1 cellular context compared by ENCODE assay signal in the genomic region with DNA sequence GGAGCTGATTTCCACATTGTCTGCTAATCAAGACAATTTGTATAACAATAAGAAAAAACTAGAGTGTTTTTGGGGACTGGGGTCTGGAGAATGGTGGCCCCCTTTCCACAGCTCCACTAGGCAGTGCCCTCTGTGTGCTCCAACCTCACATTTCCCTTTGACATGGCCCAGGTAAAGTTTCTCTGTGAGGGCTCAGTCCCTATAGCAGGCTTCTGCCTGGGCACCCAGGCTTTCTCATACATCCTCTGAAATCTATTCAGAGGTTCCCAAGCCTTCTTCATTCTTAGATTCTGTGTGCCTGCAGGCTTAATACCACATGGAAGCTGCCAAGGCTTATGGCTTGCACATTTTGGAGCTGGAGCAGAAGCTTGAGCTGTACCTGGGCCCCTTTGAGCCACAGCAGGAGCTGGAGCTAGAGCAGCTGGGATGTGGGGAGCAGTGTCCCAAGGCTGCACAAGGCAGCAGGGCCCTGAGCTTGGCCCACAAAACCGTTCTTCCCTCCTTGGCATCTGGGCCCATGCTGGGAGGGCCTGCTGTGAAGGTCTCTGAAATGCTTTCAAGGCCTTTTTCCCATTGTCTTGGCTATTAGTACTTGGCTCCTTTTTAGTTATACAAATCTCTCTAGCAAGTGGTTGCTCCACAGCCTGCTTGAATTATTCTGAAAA.
TF ChIP-seq lines count a peak whose summit lies in the region.

No MANE protein-coding gene starts in this region.

TF ChIP-seq in WTC11, 78 proteins besides CTCF, POLR2A, EP300 and RAD21 (continued from another document and continues in another):
- TF ChIP-seq, protein P1, sequence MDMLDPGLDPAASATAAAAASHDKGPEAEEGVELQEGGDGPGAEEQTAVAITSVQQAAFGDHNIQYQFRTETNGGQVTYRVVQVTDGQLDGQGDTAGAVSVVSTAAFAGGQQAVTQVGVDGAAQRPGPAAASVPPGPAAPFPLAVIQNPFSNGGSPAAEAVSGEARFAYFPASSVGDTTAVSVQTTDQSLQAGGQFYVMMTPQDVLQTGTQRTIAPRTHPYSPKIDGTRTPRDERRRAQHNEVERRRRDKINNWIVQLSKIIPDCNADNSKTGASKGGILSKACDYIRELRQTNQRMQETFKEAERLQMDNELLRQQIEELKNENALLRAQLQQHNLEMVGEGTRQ (CRISPR knock-in tag; IDR thresholded peaks at IDR 0.05): peak; percentile 7; the same call in 1 of the 2 replicates
- TF ChIP-seq NFE2L1 (CRISPR knock-in tag; IDR thresholded peaks at IDR 0.05) (0 out of 2 replicates have a peak, but pooled peaks have one; percentile 38), SP1 (CRISPR knock-in tag; conservative IDR thresholded peaks at IDR 0.05) (peak; percentile 57), EMX1 (CRISPR knock-in tag; IDR thresholded peaks at IDR 0.05) (no peak), CREB1 (CRISPR knock-in tag; IDR thresholded peaks at IDR 0.05) (no peak), TEAD1 (CRISPR knock-in tag; IDR thresholded peaks at IDR 0.05) (peak; percentile 92), KAT7 (CRISPR knock-in tag; IDR thresholded peaks at IDR 0.05; ENCODE audit: borderline replicate concordance) (no peak), ZNF219 (CRISPR knock-in tag; IDR thresholded peaks at IDR 0.05; ENCODE audit: borderline replicate concordance) (no peak), RELA (CRISPR knock-in tag; IDR thresholded peaks at IDR 0.05; ENCODE audit: borderline replicate concordance) (no peak), NR3C1 (CRISPR knock-in tag; conservative IDR thresholded peaks at IDR 0.05; ENCODE audit: low read depth) (no peak), ZNF317 (CRISPR knock-in tag; IDR thresholded peaks at IDR 0.05; ENCODE audit: borderline replicate concordance, low read depth) (no peak), ETV6 (CRISPR knock-in tag; IDR thresholded peaks at IDR 0.05) (peak; percentile 49; the same call in 1 of the 2 replicates), MXD4 (CRISPR knock-in tag; IDR thresholded peaks at IDR 0.05; ENCODE audit: borderline replicate concordance) (no peak), JAZF1 (CRISPR knock-in tag; IDR thresholded peaks at IDR 0.05) (no peak), IRF2 (CRISPR knock-in tag; IDR thresholded peaks at IDR 0.05; ENCODE audit: borderline replicate concordance, low read depth) (no peak), NR1H2 (CRISPR knock-in tag; IDR thresholded peaks at IDR 0.05) (no peak), FOXP1 (CRISPR knock-in tag; IDR thresholded peaks at IDR 0.05; ENCODE audit: borderline replicate concordance) (peak; percentile 58; the same call in 1 of the 2 replicates), MYBL2 (CRISPR knock-in tag; IDR thresholded peaks at IDR 0.05) (no peak), CBFB (CRISPR knock-in tag; IDR thresholded peaks at IDR 0.05; ENCODE audit: low read depth) (no peak), ZNF671 (CRISPR knock-in tag; IDR thresholded peaks at IDR 0.05) (peak; percentile 36; the same call in 1 of the 2 replicates), RORB (CRISPR knock-in tag; IDR thresholded peaks at IDR 0.05) (no peak), HMGA2 (CRISPR knock-in tag; IDR thresholded peaks at IDR 0.05) (no peak), NR2C2 (CRISPR knock-in tag; IDR thresholded peaks at IDR 0.05) (no peak), SMAD4 (CRISPR knock-in tag; IDR thresholded peaks at IDR 0.05) (no peak)
- TF ChIP-seq, protein P2, sequence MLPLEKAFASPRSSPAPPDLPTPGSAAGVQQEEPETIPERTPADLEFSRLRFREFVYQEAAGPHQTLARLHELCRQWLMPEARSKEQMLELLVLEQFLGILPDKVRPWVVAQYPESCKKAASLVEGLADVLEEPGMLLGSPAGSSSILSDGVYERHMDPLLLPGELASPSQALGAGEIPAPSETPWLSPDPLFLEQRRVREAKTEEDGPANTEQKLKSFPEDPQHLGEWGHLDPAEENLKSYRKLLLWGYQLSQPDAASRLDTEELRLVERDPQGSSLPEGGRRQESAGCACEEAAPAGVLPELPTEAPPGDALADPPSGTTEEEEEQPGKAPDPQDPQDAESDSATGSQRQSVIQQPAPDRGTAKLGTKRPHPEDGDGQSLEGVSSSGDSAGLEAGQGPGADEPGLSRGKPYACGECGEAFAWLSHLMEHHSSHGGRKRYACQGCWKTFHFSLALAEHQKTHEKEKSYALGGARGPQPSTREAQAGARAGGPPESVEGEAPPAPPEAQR (CRISPR knock-in tag; IDR thresholded peaks at IDR 0.05): 0 out of 2 replicates have a peak, but pooled peaks have one; percentile 10
- TF ChIP-seq, protein P3, sequence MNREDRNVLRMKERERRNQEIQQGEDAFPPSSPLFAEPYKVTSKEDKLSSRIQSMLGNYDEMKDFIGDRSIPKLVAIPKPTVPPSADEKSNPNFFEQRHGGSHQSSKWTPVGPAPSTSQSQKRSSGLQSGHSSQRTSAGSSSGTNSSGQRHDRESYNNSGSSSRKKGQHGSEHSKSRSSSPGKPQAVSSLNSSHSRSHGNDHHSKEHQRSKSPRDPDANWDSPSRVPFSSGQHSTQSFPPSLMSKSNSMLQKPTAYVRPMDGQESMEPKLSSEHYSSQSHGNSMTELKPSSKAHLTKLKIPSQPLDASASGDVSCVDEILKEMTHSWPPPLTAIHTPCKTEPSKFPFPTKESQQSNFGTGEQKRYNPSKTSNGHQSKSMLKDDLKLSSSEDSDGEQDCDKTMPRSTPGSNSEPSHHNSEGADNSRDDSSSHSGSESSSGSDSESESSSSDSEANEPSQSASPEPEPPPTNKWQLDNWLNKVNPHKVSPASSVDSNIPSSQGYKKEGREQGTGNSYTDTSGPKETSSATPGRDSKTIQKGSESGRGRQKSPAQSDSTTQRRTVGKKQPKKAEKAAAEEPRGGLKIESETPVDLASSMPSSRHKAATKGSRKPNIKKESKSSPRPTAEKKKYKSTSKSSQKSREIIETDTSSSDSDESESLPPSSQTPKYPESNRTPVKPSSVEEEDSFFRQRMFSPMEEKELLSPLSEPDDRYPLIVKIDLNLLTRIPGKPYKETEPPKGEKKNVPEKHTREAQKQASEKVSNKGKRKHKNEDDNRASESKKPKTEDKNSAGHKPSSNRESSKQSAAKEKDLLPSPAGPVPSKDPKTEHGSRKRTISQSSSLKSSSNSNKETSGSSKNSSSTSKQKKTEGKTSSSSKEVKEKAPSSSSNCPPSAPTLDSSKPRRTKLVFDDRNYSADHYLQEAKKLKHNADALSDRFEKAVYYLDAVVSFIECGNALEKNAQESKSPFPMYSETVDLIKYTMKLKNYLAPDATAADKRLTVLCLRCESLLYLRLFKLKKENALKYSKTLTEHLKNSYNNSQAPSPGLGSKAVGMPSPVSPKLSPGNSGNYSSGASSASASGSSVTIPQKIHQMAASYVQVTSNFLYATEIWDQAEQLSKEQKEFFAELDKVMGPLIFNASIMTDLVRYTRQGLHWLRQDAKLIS (CRISPR knock-in tag; IDR thresholded peaks at IDR 0.05; ENCODE audit: borderline replicate concordance): no peak
- TF ChIP-seq, protein P4, sequence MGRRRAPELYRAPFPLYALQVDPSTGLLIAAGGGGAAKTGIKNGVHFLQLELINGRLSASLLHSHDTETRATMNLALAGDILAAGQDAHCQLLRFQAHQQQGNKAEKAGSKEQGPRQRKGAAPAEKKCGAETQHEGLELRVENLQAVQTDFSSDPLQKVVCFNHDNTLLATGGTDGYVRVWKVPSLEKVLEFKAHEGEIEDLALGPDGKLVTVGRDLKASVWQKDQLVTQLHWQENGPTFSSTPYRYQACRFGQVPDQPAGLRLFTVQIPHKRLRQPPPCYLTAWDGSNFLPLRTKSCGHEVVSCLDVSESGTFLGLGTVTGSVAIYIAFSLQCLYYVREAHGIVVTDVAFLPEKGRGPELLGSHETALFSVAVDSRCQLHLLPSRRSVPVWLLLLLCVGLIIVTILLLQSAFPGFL (CRISPR knock-in tag; IDR thresholded peaks at IDR 0.05; ENCODE audit: borderline replicate concordance): no peak
- TF ChIP-seq, protein P5, sequence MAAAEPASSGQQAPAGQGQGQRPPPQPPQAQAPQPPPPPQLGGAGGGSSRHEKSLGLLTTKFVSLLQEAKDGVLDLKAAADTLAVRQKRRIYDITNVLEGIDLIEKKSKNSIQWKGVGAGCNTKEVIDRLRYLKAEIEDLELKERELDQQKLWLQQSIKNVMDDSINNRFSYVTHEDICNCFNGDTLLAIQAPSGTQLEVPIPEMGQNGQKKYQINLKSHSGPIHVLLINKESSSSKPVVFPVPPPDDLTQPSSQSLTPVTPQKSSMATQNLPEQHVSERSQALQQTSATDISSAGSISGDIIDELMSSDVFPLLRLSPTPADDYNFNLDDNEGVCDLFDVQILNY (CRISPR knock-in tag; IDR thresholded peaks at IDR 0.05): no peak
- TF ChIP-seq, protein P6, sequence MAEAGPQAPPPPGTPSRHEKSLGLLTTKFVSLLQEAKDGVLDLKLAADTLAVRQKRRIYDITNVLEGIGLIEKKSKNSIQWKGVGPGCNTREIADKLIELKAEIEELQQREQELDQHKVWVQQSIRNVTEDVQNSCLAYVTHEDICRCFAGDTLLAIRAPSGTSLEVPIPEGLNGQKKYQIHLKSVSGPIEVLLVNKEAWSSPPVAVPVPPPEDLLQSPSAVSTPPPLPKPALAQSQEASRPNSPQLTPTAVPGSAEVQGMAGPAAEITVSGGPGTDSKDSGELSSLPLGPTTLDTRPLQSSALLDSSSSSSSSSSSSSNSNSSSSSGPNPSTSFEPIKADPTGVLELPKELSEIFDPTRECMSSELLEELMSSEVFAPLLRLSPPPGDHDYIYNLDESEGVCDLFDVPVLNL (CRISPR knock-in tag; IDR thresholded peaks at IDR 0.05; ENCODE audit: borderline replicate concordance, low read depth): no peak
- TF ChIP-seq, protein P7, sequence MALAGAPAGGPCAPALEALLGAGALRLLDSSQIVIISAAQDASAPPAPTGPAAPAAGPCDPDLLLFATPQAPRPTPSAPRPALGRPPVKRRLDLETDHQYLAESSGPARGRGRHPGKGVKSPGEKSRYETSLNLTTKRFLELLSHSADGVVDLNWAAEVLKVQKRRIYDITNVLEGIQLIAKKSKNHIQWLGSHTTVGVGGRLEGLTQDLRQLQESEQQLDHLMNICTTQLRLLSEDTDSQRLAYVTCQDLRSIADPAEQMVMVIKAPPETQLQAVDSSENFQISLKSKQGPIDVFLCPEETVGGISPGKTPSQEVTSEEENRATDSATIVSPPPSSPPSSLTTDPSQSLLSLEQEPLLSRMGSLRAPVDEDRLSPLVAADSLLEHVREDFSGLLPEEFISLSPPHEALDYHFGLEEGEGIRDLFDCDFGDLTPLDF (CRISPR knock-in tag; IDR thresholded peaks at IDR 0.05): no peak
- TF ChIP-seq, protein P8, sequence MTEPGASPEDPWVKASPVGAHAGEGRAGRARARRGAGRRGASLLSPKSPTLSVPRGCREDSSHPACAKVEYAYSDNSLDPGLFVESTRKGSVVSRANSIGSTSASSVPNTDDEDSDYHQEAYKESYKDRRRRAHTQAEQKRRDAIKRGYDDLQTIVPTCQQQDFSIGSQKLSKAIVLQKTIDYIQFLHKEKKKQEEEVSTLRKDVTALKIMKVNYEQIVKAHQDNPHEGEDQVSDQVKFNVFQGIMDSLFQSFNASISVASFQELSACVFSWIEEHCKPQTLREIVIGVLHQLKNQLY (CRISPR knock-in tag; IDR thresholded peaks at IDR 0.05): no peak
- TF ChIP-seq, protein P9, sequence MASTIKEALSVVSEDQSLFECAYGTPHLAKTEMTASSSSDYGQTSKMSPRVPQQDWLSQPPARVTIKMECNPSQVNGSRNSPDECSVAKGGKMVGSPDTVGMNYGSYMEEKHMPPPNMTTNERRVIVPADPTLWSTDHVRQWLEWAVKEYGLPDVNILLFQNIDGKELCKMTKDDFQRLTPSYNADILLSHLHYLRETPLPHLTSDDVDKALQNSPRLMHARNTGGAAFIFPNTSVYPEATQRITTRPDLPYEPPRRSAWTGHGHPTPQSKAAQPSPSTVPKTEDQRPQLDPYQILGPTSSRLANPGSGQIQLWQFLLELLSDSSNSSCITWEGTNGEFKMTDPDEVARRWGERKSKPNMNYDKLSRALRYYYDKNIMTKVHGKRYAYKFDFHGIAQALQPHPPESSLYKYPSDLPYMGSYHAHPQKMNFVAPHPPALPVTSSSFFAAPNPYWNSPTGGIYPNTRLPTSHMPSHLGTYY (CRISPR knock-in tag; IDR thresholded peaks at IDR 0.05): no peak
- TF ChIP-seq, protein P10, sequence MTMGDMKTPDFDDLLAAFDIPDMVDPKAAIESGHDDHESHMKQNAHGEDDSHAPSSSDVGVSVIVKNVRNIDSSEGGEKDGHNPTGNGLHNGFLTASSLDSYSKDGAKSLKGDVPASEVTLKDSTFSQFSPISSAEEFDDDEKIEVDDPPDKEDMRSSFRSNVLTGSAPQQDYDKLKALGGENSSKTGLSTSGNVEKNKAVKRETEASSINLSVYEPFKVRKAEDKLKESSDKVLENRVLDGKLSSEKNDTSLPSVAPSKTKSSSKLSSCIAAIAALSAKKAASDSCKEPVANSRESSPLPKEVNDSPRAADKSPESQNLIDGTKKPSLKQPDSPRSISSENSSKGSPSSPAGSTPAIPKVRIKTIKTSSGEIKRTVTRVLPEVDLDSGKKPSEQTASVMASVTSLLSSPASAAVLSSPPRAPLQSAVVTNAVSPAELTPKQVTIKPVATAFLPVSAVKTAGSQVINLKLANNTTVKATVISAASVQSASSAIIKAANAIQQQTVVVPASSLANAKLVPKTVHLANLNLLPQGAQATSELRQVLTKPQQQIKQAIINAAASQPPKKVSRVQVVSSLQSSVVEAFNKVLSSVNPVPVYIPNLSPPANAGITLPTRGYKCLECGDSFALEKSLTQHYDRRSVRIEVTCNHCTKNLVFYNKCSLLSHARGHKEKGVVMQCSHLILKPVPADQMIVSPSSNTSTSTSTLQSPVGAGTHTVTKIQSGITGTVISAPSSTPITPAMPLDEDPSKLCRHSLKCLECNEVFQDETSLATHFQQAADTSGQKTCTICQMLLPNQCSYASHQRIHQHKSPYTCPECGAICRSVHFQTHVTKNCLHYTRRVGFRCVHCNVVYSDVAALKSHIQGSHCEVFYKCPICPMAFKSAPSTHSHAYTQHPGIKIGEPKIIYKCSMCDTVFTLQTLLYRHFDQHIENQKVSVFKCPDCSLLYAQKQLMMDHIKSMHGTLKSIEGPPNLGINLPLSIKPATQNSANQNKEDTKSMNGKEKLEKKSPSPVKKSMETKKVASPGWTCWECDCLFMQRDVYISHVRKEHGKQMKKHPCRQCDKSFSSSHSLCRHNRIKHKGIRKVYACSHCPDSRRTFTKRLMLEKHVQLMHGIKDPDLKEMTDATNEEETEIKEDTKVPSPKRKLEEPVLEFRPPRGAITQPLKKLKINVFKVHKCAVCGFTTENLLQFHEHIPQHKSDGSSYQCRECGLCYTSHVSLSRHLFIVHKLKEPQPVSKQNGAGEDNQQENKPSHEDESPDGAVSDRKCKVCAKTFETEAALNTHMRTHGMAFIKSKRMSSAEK (CRISPR knock-in tag; IDR thresholded peaks at IDR 0.05; ENCODE audit: borderline replicate concordance): no peak
- TF ChIP-seq, protein P11, sequence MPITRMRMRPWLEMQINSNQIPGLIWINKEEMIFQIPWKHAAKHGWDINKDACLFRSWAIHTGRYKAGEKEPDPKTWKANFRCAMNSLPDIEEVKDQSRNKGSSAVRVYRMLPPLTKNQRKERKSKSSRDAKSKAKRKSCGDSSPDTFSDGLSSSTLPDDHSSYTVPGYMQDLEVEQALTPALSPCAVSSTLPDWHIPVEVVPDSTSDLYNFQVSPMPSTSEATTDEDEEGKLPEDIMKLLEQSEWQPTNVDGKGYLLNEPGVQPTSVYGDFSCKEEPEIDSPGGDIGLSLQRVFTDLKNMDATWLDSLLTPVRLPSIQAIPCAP (CRISPR knock-in tag; IDR thresholded peaks at IDR 0.05): no peak
- TF ChIP-seq, protein P12, sequence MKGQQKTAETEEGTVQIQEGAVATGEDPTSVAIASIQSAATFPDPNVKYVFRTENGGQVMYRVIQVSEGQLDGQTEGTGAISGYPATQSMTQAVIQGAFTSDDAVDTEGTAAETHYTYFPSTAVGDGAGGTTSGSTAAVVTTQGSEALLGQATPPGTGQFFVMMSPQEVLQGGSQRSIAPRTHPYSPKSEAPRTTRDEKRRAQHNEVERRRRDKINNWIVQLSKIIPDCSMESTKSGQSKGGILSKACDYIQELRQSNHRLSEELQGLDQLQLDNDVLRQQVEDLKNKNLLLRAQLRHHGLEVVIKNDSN (CRISPR knock-in tag; IDR thresholded peaks at IDR 0.05): no peak
